In genomic region chr4:140523370-140523856, GRCh38 we compare ENCODE assay signal across 8 cellular contexts.
DNase-seq lines count a peak whose midpoint lies in the region; ATAC-seq, FAIRE-seq and TF ChIP-seq lines count a peak whose summit lies in the region.

No MANE protein-coding gene starts in this region.

- no peak for FAIRE-seq in GM19239 (lab: Jason Lieb, UNC)

- DNase-seq in choroid plexus epithelial cell (ENCODE audit: low read depth) (no peak), GM19239 (ENCODE audit: insufficient read length, low spot score) (no peak), putamen (ENCODE audit: low spot score) (no peak)
- no peak for DNase-seq in effector CD8-positive, alpha-beta T cell (lab: John Stamatoyannopoulos, UW)

- TF ChIP-seq CTCF in 22Rv1 (IDR thresholded peaks at IDR 0.05) (no peak), choroid plexus epithelial cell (conservative IDR thresholded peaks at IDR 0.05; ENCODE audit: low read depth, low read length) (no peak), neutrophil (IDR thresholded peaks at IDR 0.05) (no peak)

- peak; percentile 17 for ATAC-seq in GM19324 (IDR thresholded peaks at IDR 0.05; ENCODE audit: low FRiP score, unreplicated experiment)
- ATAC-seq in HG03469 (IDR thresholded peaks at IDR 0.05; ENCODE audit: unreplicated experiment) = peak; percentile 4

- peak overlapping the region; percentile 79 for H3K4me3 ChIP-seq in choroid plexus epithelial cell (ENCODE audit: low read depth, low read length)
- peak overlapping the region; percentile 93 to 97 for H3K4me3 ChIP-seq in neutrophil (ENCODE audit: low read depth in 1 of 2, low read length in 1 of 2)

- H3K27me3 ChIP-seq in neutrophil = no peaks in the 10 kb centered on the region

- peaks cover 8% of the 10 kb centered on the region for H3K36me3 ChIP-seq in neutrophil

- peaks cover 16% of the 10 kb centered on the region in 2 experiments for H3K4me1 ChIP-seq in neutrophil (ENCODE audit: control insufficient read depth in 1 of 2, insufficient read depth in 1 of 2, low read depth in 1 of 2, low read length in 1 of 2)

- no peaks in the 10 kb centered on the region for H3K9me3 ChIP-seq in neutrophil

- H3K27ac ChIP-seq in 22Rv1 (peak overlapping the region; percentile 76), neutrophil (peak overlapping the region; percentile 88)
